In the genomic region with DNA sequence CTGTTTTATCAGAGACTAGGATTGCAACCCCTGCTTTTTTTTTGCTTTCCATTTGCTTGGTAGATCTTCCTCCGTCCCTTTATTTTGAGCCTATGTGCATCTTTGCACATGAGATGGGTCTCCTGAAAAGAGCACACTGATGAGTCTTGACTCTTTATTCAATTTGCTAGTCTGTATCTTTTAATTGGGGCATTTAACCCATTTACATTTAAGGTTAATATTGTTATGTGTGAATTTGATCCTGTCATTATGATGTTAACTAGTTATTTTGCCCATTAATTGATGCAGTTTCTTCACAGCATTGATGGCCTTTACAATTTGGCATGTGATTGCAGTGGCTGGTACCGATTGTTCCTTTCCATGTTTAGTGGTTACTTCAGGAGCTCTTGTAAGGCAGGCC, we compare ENCODE assay signal across 2 cellular contexts. TPM values are rescaled to one million over a fixed set of nuclear protein-coding genes. Genes with fewer than 3 reads are reported as not detected.
"Had no signal": no experiment of that assay in that cellular context is flagged by ENCODE, and none has a peak within 500 bp of the region (broad histone marks: within the 10 kb centered on the region; RNA-seq: fewer than 3 reads in every experiment).

No MANE protein-coding gene starts in this region.

RNA-seq across cellular contexts. Expression of gene ADGRV1, which starts 21.3 kb away (rescaled TPM):
- total RNA-seq: GM23248, HFFc6 had no signal
- polyA plus RNA-seq: GM23248 had no signal
